Comparison of ENCODE assay signal across 8 cellular contexts in genomic region chr3:33113772-33114621, GRCh38. TPM values are rescaled to one million over a fixed set of nuclear protein-coding genes. Genes with fewer than 3 reads are reported as not detected.
DNase-seq lines count a peak whose midpoint lies in the region; ATAC-seq and TF ChIP-seq lines count a peak whose summit lies in the region.

TSS of gene CRTAP (plus strand) at chr3:33114014. CDS start at chr3:33114078, 64 bp downstream.

- H3K36me3 ChIP-seq in mucosa of descending colon (ENCODE audit: low read depth) = no peaks in the 10 kb centered on the region

- peak; percentile 69 for ATAC-seq in GM19468 (IDR thresholded peaks at IDR 0.05; ENCODE audit: extremely low read depth, unreplicated experiment)
- ATAC-seq in mucosa of descending colon = peak; percentile 95

- H3K4me3 ChIP-seq in epithelial cell of esophagus (ENCODE audit: low read length) = peak within 1 kb of the TSS; percentile 55
- H3K4me3 ChIP-seq in mucosa of descending colon = peak within 1 kb of the TSS; percentile 54

- DNase-seq in Caki2 (ENCODE audit: low read depth) = peak; percentile 82
- peak; percentile 83 for DNase-seq in HS-27A (ENCODE audit: low read depth)
- peak; percentile 97 for DNase-seq in OCI-M1 (lab: John Stamatoyannopoulos, UW)
- DNase-seq in activated T-cell treated with anti-CD3 and anti-CD28 coated beads for 24 hours (ENCODE audit: low read depth) = peak; percentile 82
- DNase-seq in epithelial cell of esophagus (ENCODE audit: low read depth) = peak; percentile 98
- DNase-seq in mucosa of descending colon = peak; percentile 96 to 99 (median 97)
- peak; percentile 58 to 74 for DNase-seq in stimulated activated CD8-positive, alpha-beta memory T cell treated with anti-CD3 and anti-CD28 coated beads, Interleukin-4, amount 100 ng/mL, for 1 hour (ENCODE audit: low read depth in 2 of 2, low spot score in 1 of 2)

- H3K9me3 ChIP-seq in mucosa of descending colon = no peaks in the 10 kb centered on the region

- TF ChIP-seq CTCF in epithelial cell of esophagus (IDR thresholded peaks at IDR 0.05; ENCODE audit: insufficient read depth, low read depth, low read length, missing control alignments) = no peak
- TF ChIP-seq CTCF in mucosa of descending colon (IDR thresholded peaks at IDR 0.05) = no peak

- in situ Hi-C loops in Caki2 (cut with HindIII; ENCODE audit: low pct_unique_long_range_greater_than_20kb, low sequenced_read_pairs) = no loop called here

- intact Hi-C loops in mucosa of descending colon (cut with DNase I, micrococcal nuclease) = no loop called here

- peaks cover 11% of the 10 kb centered on the region for H3K4me1 ChIP-seq in mucosa of descending colon (ENCODE audit: low read depth)

RNA-seq across cellular contexts. Expression of gene CRTAP, which starts in this region (rescaled TPM):
- 239 and 275 TPM in 2 replicates for total RNA-seq in Caki2 (2014; rRNA removed; shearing (Covaris generic); ENCODE audit: low replicate concordance)
- total RNA-seq in mucosa of descending colon = 100 to 1,000 TPM in 1 of 3 donors, 10 to 100 TPM in 2; 55.0 to 269 (median 83.3) TPM

Comparison
In these comparisons a context has a peak if more than half of its experiments do, and no peak if none do; other contexts are left out.
1. Peak in every context shown above with its lines: DNase-seq, ATAC-seq and H3K4me3 ChIP-seq.